Comparison of ENCODE assay signal across 16 cellular contexts in genomic region chr9:112731971-112732370, GRCh38. TPM values are rescaled to one million over a fixed set of nuclear protein-coding genes. Genes with fewer than 3 reads are reported as not detected.
A peak's percentile ranks its signal among the peaks of the same experiment; 100 is the strongest.
DNase-seq lines count a peak whose midpoint lies in the region; ATAC-seq and TF ChIP-seq lines count a peak whose summit lies in the region.
"Had no signal": no experiment of that assay in that cellular context is flagged by ENCODE, and none has a peak within 500 bp of the region (broad histone marks: within the 10 kb centered on the region; RNA-seq: fewer than 3 reads in every experiment).

No MANE protein-coding gene starts in this region.

- H4K20me1 ChIP-seq in smooth muscle cell (ENCODE audit: low read depth) (no peaks in the 10 kb centered on the region), H9 (ENCODE audit: control insufficient read depth, insufficient read depth, insufficient read length) (no peaks in the 10 kb centered on the region)

- CTCF ChIA-PET in WTC11 (lab: Charles Lee), result no interaction called here

- H3K36me3 Mint-ChIP-seq in WTC11 (no peaks in the 10 kb centered on the region), H9 (ENCODE audit: insufficient read depth in 1 of 3, low read depth in 3 of 3) (no peaks in the 10 kb centered on the region), osteocyte (ENCODE audit: unreplicated experiment) (no peaks in the 10 kb centered on the region)
- H3K36me3 Mint-ChIP-seq: CD14-positive monocyte had no signal

- H2AFZ ChIP-seq in smooth muscle cell (ENCODE audit: low read depth) (no peak overlapping the region), H9 (ENCODE audit: low read length) (no peak overlapping the region)
- H2AFZ ChIP-seq: PC-9 had no signal

- no peak overlapping the region for H3T11ph ChIP-seq in H9 (ENCODE audit: low read length)

- H3K4me3 ChIP-seq in kidney epithelial cell (ENCODE audit: low read depth, low read length), result no peak overlapping the region
- H3K4me3 ChIP-seq in right lobe of liver, result peak overlapping the region in 2 of 3 donors; percentile 17 to 21
- H3K4me3 ChIP-seq in smooth muscle cell, result peak overlapping the region; percentile 4
- H3K4me3 ChIP-seq in H7 (ENCODE audit: insufficient read depth, low read depth, low read length), result no peak overlapping the region
- H3K4me3 ChIP-seq: PC-9 had no signal

- intact Hi-C loops in right lobe of liver (cut with DNase I), result no loop called here

- no peak overlapping the region for H2BK5ac ChIP-seq in H9 (ENCODE audit: insufficient read length, low read length)

- H3K79me2 ChIP-seq in smooth muscle cell (ENCODE audit: low read depth) (no peaks in the 10 kb centered on the region), H9 (ENCODE audit: insufficient read depth, low read length) (no peaks in the 10 kb centered on the region; the same call in 1 of the 2 replicates)

- no peak overlapping the region for H2BK15ac ChIP-seq in H9 (ENCODE audit: low read depth, low read length)

- H2AK5ac ChIP-seq in H9 (ENCODE audit: insufficient read length, low read length), result no peak overlapping the region

- peak; percentile 55 for TF ChIP-seq POLR2A in right lobe of liver (IDR thresholded peaks at IDR 0.05)

- H3K56ac ChIP-seq in H9 (ENCODE audit: insufficient read length, low read depth, low read length), result no peak overlapping the region

- H4K5ac ChIP-seq in H9 (ENCODE audit: insufficient read length, low read depth, low read length), result no peak overlapping the region

- no peaks in the 10 kb centered on the region for H3K23me2 ChIP-seq in H9 (ENCODE audit: insufficient read length, low read depth, low read length, poor library complexity, severe bottlenecking)

- POLR2A ChIA-PET in WTC11 (lab: Charles Lee), result no interaction called here

- 36% methylated on average over 7 of the region's 7 CpGs for WGBS in right lobe of liver (ENCODE audit: insufficient coverage, low coverage, low lambda C conversion rate, missing lambda C conversion rate)
- 77% methylated on average over 7 of the region's 7 CpGs for WGBS in smooth muscle cell (ENCODE audit: low lambda C conversion rate)
- WGBS in H9 (ENCODE audit: extremely low coverage, insufficient read length, low lambda C conversion rate), result no CpG with 5 or more reads among the region's 7 CpGs

- H3K4me1 ChIP-seq in right lobe of liver, result peaks cover 0 to 11% (median 5%) of the 10 kb centered on the region in 4 donors
- no peaks in the 10 kb centered on the region for H3K4me1 ChIP-seq in smooth muscle cell (ENCODE audit: low read depth)
- H3K4me1 ChIP-seq in H9 (ENCODE audit: insufficient read depth, low read length), result no peaks in the 10 kb centered on the region

- no peak overlapping the region for H3K4ac ChIP-seq in H9 (ENCODE audit: low read depth, low read length)

- H2BK20ac ChIP-seq in H9 (ENCODE audit: low read depth, low read length, poor library complexity, severe bottlenecking), result no peak overlapping the region

- no peak overlapping the region for H2BK120ac ChIP-seq in H9 (ENCODE audit: low read depth, low read length, poor library complexity, severe bottlenecking)

- 0 out of 2 replicates have a peak, but pooled peaks cover 4% of the 10 kb centered on the region for H3K9me3 Mint-ChIP-seq in WTC11
- no peaks in the 10 kb centered on the region for H3K9me3 Mint-ChIP-seq in H9
- H3K9me3 Mint-ChIP-seq in osteocyte (ENCODE audit: unreplicated experiment), result no peaks in the 10 kb centered on the region
- H3K9me3 Mint-ChIP-seq: CD14-positive monocyte had no signal

- H3K9ac ChIP-seq in smooth muscle cell (ENCODE audit: low read depth), result no peak overlapping the region
- H3K9ac ChIP-seq in H9 (ENCODE audit: extremely low read depth, insufficient read length, low read length), result no peak overlapping the region

- DNase-seq in WTC11 (ENCODE audit: low spot score) (no peak), kidney epithelial cell (ENCODE audit: low read depth) (peak; percentile 59), right lobe of liver (peak in 2 of 3 donors; percentile 33 to 74), smooth muscle cell (lab: John Stamatoyannopoulos, UW; ENCODE audit: unreplicated experiment) (no peak), H9 (no peak), H7 (no peak), osteocyte (ENCODE audit: extremely low spot score, unreplicated experiment) (no peak)
- DNase-seq: ACHN, AML-193, EL, NCI-H1417 treated with DMSO at 0.1 percent for 48 hours, NCI-H2081, NCI-H510A, NCI-H774, PC-9 had no signal

- TF ChIP-seq CTCF in WTC11 (IDR thresholded peaks at IDR 0.05) (no peak), kidney epithelial cell (IDR thresholded peaks at IDR 0.05; ENCODE audit: insufficient read depth, low read length, poor library complexity, severe bottlenecking) (no peak), right lobe of liver (IDR thresholded peaks at IDR 0.05) (no peak), smooth muscle cell (IDR thresholded peaks at IDR 0.05; ENCODE audit: borderline replicate concordance, insufficient read depth, poor library complexity, severe bottlenecking) (no peak), H9 (conservative IDR thresholded peaks at IDR 0.05) (no peak), osteocyte (IDR thresholded peaks at IDR 0.05) (no peak)

- H3K14ac ChIP-seq in H9 (ENCODE audit: insufficient read depth, low read length), result no peak overlapping the region

- no peak overlapping the region for H4K8ac ChIP-seq in H9 (replicated peaks; ENCODE audit: insufficient read length, low read depth, low read length)

- H3K4me3 Mint-ChIP-seq in WTC11 (no peak overlapping the region), H9 (no peak overlapping the region), osteocyte (ENCODE audit: unreplicated experiment) (no peak overlapping the region)
- H3K4me3 Mint-ChIP-seq: CD14-positive monocyte had no signal

- H3K36me3 ChIP-seq in kidney epithelial cell (ENCODE audit: control insufficient read depth, insufficient read depth, low read length) (no peaks in the 10 kb centered on the region), right lobe of liver (no peaks in the 10 kb centered on the region), smooth muscle cell (ENCODE audit: low read depth) (no peaks in the 10 kb centered on the region), H7 (replicated peaks; ENCODE audit: control insufficient read depth, insufficient read depth, low read length) (no peaks in the 10 kb centered on the region)

- no peak overlapping the region for H2BK12ac ChIP-seq in H9 (ENCODE audit: insufficient read length, low read depth, low read length)

- no peak overlapping the region for H3K4me2 ChIP-seq in smooth muscle cell
- H3K4me2 ChIP-seq in H9 (ENCODE audit: insufficient read depth, insufficient read length, low read length), result no peak overlapping the region
- H3K4me2 ChIP-seq: PC-9 had no signal

- no peaks in the 10 kb centered on the region for H3F3A ChIP-seq in smooth muscle cell (ENCODE audit: low read depth)

- no peaks in the 10 kb centered on the region for H3K9me3 ChIP-seq in right lobe of liver
- H3K9me3 ChIP-seq in smooth muscle cell (replicated peaks; ENCODE audit: low read depth), result no peaks in the 10 kb centered on the region
- H3K9me3 ChIP-seq in H9 (ENCODE audit: control insufficient read depth, low read depth, low read length), result no peaks in the 10 kb centered on the region

- H3K27me3 ChIP-seq in kidney epithelial cell (ENCODE audit: control insufficient read depth, insufficient read depth, low read length) (no peaks in the 10 kb centered on the region), right lobe of liver (no peaks in the 10 kb centered on the region), smooth muscle cell (ENCODE audit: low read depth) (no peaks in the 10 kb centered on the region), H9 (ENCODE audit: insufficient read depth, low read length) (no peaks in the 10 kb centered on the region), H7 (ENCODE audit: control insufficient read depth, insufficient read depth, low read length) (no peaks in the 10 kb centered on the region)

- H3K27ac Mint-ChIP-seq in WTC11, result no peak overlapping the region
- no peak overlapping the region for H3K27ac Mint-ChIP-seq in H9
- no peak overlapping the region for H3K27ac Mint-ChIP-seq in osteocyte (ENCODE audit: unreplicated experiment)
- H3K27ac Mint-ChIP-seq: CD14-positive monocyte had no signal

- no peaks in the 10 kb centered on the region for H3K79me1 ChIP-seq in H9 (ENCODE audit: insufficient read depth, low read depth, low read length, poor library complexity, severe bottlenecking)

- H3K4me1 Mint-ChIP-seq in WTC11 (no peaks in the 10 kb centered on the region), H9 (no peaks in the 10 kb centered on the region), osteocyte (ENCODE audit: unreplicated experiment) (no peaks in the 10 kb centered on the region)

- no peaks in the 10 kb centered on the region for H3K27me3 Mint-ChIP-seq in WTC11 (ENCODE audit: low read depth)
- no peaks in the 10 kb centered on the region for H3K27me3 Mint-ChIP-seq in H9 (ENCODE audit: low read depth)
- H3K27me3 Mint-ChIP-seq in osteocyte (ENCODE audit: unreplicated experiment), result no peaks in the 10 kb centered on the region

- H3K27ac ChIP-seq in right lobe of liver (peak overlapping the region; percentile 48 to 70 (median 65)), smooth muscle cell (ENCODE audit: low read depth) (no peak overlapping the region), H9 (ENCODE audit: insufficient read length, low read depth, low read length) (no peak overlapping the region)
- H3K27ac ChIP-seq: PC-9 had no signal

- no peak overlapping the region for H3K18ac ChIP-seq in H9 (ENCODE audit: insufficient read length, low read depth, low read length)

- ATAC-seq in WTC11 (no peak), right lobe of liver (peak; percentile 85 to 87 (median 86))

- H3K23ac ChIP-seq in H9 (ENCODE audit: insufficient read length, low read depth, low read length), result no peak overlapping the region

- H4K91ac ChIP-seq in H9 (ENCODE audit: insufficient read length, low read depth, low read length), result no peak overlapping the region

TF ChIP-seq in WTC11, 78 proteins besides CTCF, POLR2A, EP300 and RAD21:
- no peak for TF ChIP-seq ZNF396 (CRISPR knock-in tag; IDR thresholded peaks at IDR 0.05; ENCODE audit: borderline replicate concordance)
- 0 out of 2 replicates have a peak, but pooled peaks have one; percentile 11 for TF ChIP-seq GABPB1 (CRISPR knock-in tag; IDR thresholded peaks at IDR 0.05)
- TF ChIP-seq ZBTB21 (CRISPR knock-in tag; IDR thresholded peaks at IDR 0.05; ENCODE audit: borderline replicate concordance), result no peak
TF ChIP-seq in WTC11: peak in this region for 1.

RNA-seq across cellular contexts. Expression of gene INIP, which starts 14.1 kb away (rescaled TPM):
- total RNA-seq in WTC11 (2021), result 16.0 to 19.1 TPM (median 16.7 TPM) in 3 replicates
- 24.5 and 25.0 TPM in 2 replicates for total RNA-seq in kidney epithelial cell
- 10 to 100 TPM in 4 of 6 experiments, 1 to 10 TPM in 2; 8.2 to 15.5 (median 11.1) TPM for total RNA-seq in right lobe of liver
- total RNA-seq in smooth muscle cell, result 25.8 and 32.7 TPM in 2 replicates
- polyA plus RNA-seq in smooth muscle cell, result 14.9 and 19.8 TPM in 2 replicates
- total RNA-seq in H9 (2021), result 22.6 and 24.5 TPM in 2 replicates
- 9.3 and 14.4 TPM in 2 replicates for total RNA-seq in H7 (2014; rRNA removed; shearing (Covaris generic))
- total RNA-seq in osteocyte, result 23.9 and 26.6 TPM in 2 replicates

RNA-seq across cellular contexts. Expression of gene SNX30, which starts 18.6 kb away (rescaled TPM):
- total RNA-seq in WTC11 (2021) (11.8 to 13.4 TPM (median 12.1 TPM) in 3 replicates), kidney epithelial cell (19.5 and 22.5 TPM in 2 replicates), right lobe of liver (1 to 10 TPM; 5.2 to 9.0 (median 7.5) TPM), smooth muscle cell (10.7 and 13.5 TPM in 2 replicates), H9 (2021) (10.0 and 10.3 TPM in 2 replicates), osteocyte (18.2 and 19.0 TPM in 2 replicates)
- 2.1 and 3.6 TPM in 2 replicates for polyA plus RNA-seq in smooth muscle cell
- 9.7 and 18.0 TPM in 2 replicates for total RNA-seq in H7 (2014; rRNA removed; shearing (Covaris generic))

Comparison
In these comparisons a context has a peak if more than half of its experiments do, and no peak if none do; other contexts are left out.
1. DNase-seq: peak in kidney epithelial cell (single experiment) and right lobe of liver (2 of 3); none in WTC11 (single experiment), smooth muscle cell (single experiment), H9 (single experiment), H7 (single experiment) and osteocyte (single experiment).
2. H3K4me3 ChIP-seq: peak in right lobe of liver (2 of 3) and smooth muscle cell (single experiment); none in kidney epithelial cell (single experiment) and H7 (single experiment).
3. H3K27ac ChIP-seq: peak in right lobe of liver (3 of 3); none in smooth muscle cell (single experiment) and H9 (single experiment).